Comparison of ENCODE assay signal across 9 cellular contexts in genomic region chr2:60966465-60967405, GRCh38. TPM values are rescaled to one million over a fixed set of nuclear protein-coding genes. Genes with fewer than 3 reads are reported as not detected.
DNase-seq lines count a peak whose midpoint lies in the region; ATAC-seq lines count a peak whose summit lies in the region.
"Had no signal": no experiment of that assay in that cellular context is flagged by ENCODE, and none has a peak within 500 bp of the region (broad histone marks: within the 10 kb centered on the region; RNA-seq: fewer than 3 reads in every experiment).

No MANE protein-coding gene starts in this region.

- no peaks in the 10 kb centered on the region for H3K27me3 Mint-ChIP-seq in activated T-cell treated with anti-CD3 and anti-CD28 coated beads, Interleukin-2, amount 50 U/mL, for 24 hours
- no peaks in the 10 kb centered on the region for H3K27me3 Mint-ChIP-seq in natural killer cell treated with Interleukin-12 subunit alpha and Interleukin-12 subunit beta and Interleukin-15 and Interleukin-18, amount 100 ng/mL, for 72 hours

- peaks cover 53% of the 10 kb centered on the region for H3K4me1 Mint-ChIP-seq in activated T-cell treated with anti-CD3 and anti-CD28 coated beads, Interleukin-2, amount 50 U/mL, for 24 hours (ENCODE audit: low read depth)
- H3K4me1 Mint-ChIP-seq in natural killer cell treated with Interleukin-12 subunit alpha and Interleukin-12 subunit beta and Interleukin-15 and Interleukin-18, amount 100 ng/mL, for 72 hours (ENCODE audit: low read depth in 2 of 2) = peaks cover 27 to 30% of the 10 kb centered on the region in 2 donors

- peak; percentile 47 for ATAC-seq in GM21717 (IDR thresholded peaks at IDR 0.05; ENCODE audit: unreplicated experiment)
- peak; percentile 63 for ATAC-seq in HG03460 (IDR thresholded peaks at IDR 0.05; ENCODE audit: unreplicated experiment)
- no peak for ATAC-seq in natural killer cell treated with Interleukin-12 subunit alpha and Interleukin-12 subunit beta and Interleukin-15 and Interleukin-18, amount 100 ng/mL, for 72 hours
- no peak for ATAC-seq in aorta (ENCODE audit: low FRiP score)

- H3K27me3 ChIP-seq in aorta (ENCODE audit: control insufficient read depth in 1 of 2, insufficient read depth in 2 of 2, low read length in 1 of 2) = no peaks in the 10 kb centered on the region

- H3K4me3 ChIP-seq in aorta (ENCODE audit: low read length in 2 of 2) = no peak overlapping the region

- 84 to 85% methylated on average over 2 of the region's 2 CpGs for WGBS in aorta, 2 donors

- peak overlapping the region; percentile 22 for H3K27ac Mint-ChIP-seq in activated T-cell treated with anti-CD3 and anti-CD28 coated beads, Interleukin-2, amount 50 U/mL, for 24 hours
- H3K27ac Mint-ChIP-seq in natural killer cell treated with Interleukin-12 subunit alpha and Interleukin-12 subunit beta and Interleukin-15 and Interleukin-18, amount 100 ng/mL, for 72 hours = peak overlapping the region; percentile 62 to 93

- no peak overlapping the region for H3K27ac ChIP-seq in aorta (ENCODE audit: low read depth in 1 of 2, low read length in 2 of 2)

- no peaks in the 10 kb centered on the region for H3K4me1 ChIP-seq in aorta (ENCODE audit: control insufficient read depth in 1 of 2, insufficient read depth in 2 of 2, low read length in 2 of 2)

- H3K4me3 Mint-ChIP-seq in activated T-cell treated with anti-CD3 and anti-CD28 coated beads, Interleukin-2, amount 50 U/mL, for 24 hours = no peak overlapping the region
- H3K4me3 Mint-ChIP-seq in natural killer cell treated with Interleukin-12 subunit alpha and Interleukin-12 subunit beta and Interleukin-15 and Interleukin-18, amount 100 ng/mL, for 72 hours = peak overlapping the region; percentile 47

- no peak for DNase-seq in activated T-cell treated with anti-CD3 and anti-CD28 coated beads, Interleukin-2, amount 50 U/mL, for 24 hours
- DNase-seq in activated T-cell treated with anti-CD3 and anti-CD28 coated beads, Interleukin-2, amount 50 U/mL, for 48 hours = no peak
- DNase-seq in natural killer cell treated with Interleukin-12 subunit alpha and Interleukin-12 subunit beta and Interleukin-15 and Interleukin-18, amount 100 ng/mL, for 72 hours (ENCODE audit: low spot score) = no peak
- DNase-seq in cardiac septum (ENCODE audit: low spot score) (no peak), NCI-H526 (lab: John Stamatoyannopoulos, UW) (no peak), aorta (no peak)
- DNase-seq: activated CD4-positive, alpha-beta T cell treated with anti-CD3 and anti-CD28 coated beads for 1 hour had no signal

- intact Hi-C loops in cardiac septum (cut with DNase I) (no loop called here), aorta (cut with DNase I) (no loop called here)

- peaks cover 3% of the 10 kb centered on the region for H3K9me3 Mint-ChIP-seq in activated T-cell treated with anti-CD3 and anti-CD28 coated beads, Interleukin-2, amount 50 U/mL, for 24 hours
- H3K9me3 Mint-ChIP-seq in natural killer cell treated with Interleukin-12 subunit alpha and Interleukin-12 subunit beta and Interleukin-15 and Interleukin-18, amount 100 ng/mL, for 72 hours = peaks cover 5% of the 10 kb centered on the region

- H3K9me3 ChIP-seq in aorta (ENCODE audit: control insufficient read depth, low read length) = no peaks in the 10 kb centered on the region

- peaks cover 11% of the 10 kb centered on the region for H3K36me3 Mint-ChIP-seq in activated T-cell treated with anti-CD3 and anti-CD28 coated beads, Interleukin-2, amount 50 U/mL, for 24 hours (ENCODE audit: low read depth)
- peaks cover 5% of the 10 kb centered on the region for H3K36me3 Mint-ChIP-seq in natural killer cell treated with Interleukin-12 subunit alpha and Interleukin-12 subunit beta and Interleukin-15 and Interleukin-18, amount 100 ng/mL, for 72 hours

- H3K36me3 ChIP-seq in aorta (ENCODE audit: control insufficient read depth in 1 of 2, insufficient read depth in 2 of 2, low read length in 1 of 2) = peaks cover 0 to 3% of the 10 kb centered on the region in 2 donors

RNA-seq across cellular contexts. Expression of gene PEX13, which starts 50.8 kb away (rescaled TPM):
- 10 to 100 TPM; 15.9 to 25.8 TPM for total RNA-seq in natural killer cell treated with Interleukin-12 subunit alpha and Interleukin-12 subunit beta and Interleukin-15 and Interleukin-18, amount 100 ng/mL, for 72 hours
- 24.0 TPM for total RNA-seq in cardiac septum
- 10 to 100 TPM; 17.6 to 20.7 TPM for total RNA-seq in aorta
- polyA plus RNA-seq in aorta = 1 to 10 TPM; 6.5 to 8.8 TPM

RNA-seq across cellular contexts. Expression of gene PUS10, which starts 51.3 kb away (rescaled TPM):
- total RNA-seq in natural killer cell treated with Interleukin-12 subunit alpha and Interleukin-12 subunit beta and Interleukin-15 and Interleukin-18, amount 100 ng/mL, for 72 hours = 10 to 100 TPM; 12.6 to 18.5 TPM
- total RNA-seq in cardiac septum (3.3 TPM), aorta (1 to 10 TPM; 3.3 to 5.5 TPM)
- 1 to 10 TPM; 3.9 to 5.6 TPM for polyA plus RNA-seq in aorta

Comparison
In these comparisons a context has a peak if more than half of its experiments do, and no peak if none do; other contexts are left out.
1. ATAC-seq: peak in GM21717 (single experiment) and HG03460 (single experiment); none in natural killer cell treated with Interleukin-12 subunit alpha and Interleukin-12 subunit beta and Interleukin-15 and Interleukin-18, amount 100 ng/mL, for 72 hours (0 of 2) and aorta (single experiment).